26 cellular contexts compared by ENCODE assay signal in genomic region chr2:134558208-134558890, GRCh38.
DNase-seq lines count a peak whose midpoint lies in the region; ATAC-seq, FAIRE-seq and TF ChIP-seq lines count a peak whose summit lies in the region.
"Had no signal": no experiment of that assay in that cellular context is flagged by ENCODE, and none has a peak within 500 bp of the region (broad histone marks: within the 10 kb centered on the region; RNA-seq: fewer than 3 reads in every experiment).

No MANE protein-coding gene starts in this region.

- TF ChIP-seq EP300 in ovary (IDR thresholded peaks at IDR 0.05): no peak

- no peaks in the 10 kb centered on the region for H3K4me1 ChIP-seq in ovary (ENCODE audit: insufficient read depth)
- H3K4me1 ChIP-seq: left ventricle myocardium inferior, SJSA1 had no signal

- 66 to 75% (median 67%) methylated on average over 7 of the region's 7 CpGs for WGBS in ovary, 3 donors

- peak; percentile 91 for FAIRE-seq in islet of Langerhans (lab: Jason Lieb, UNC)
- FAIRE-seq: K562 had no signal

- no peak for TF ChIP-seq CTCF in ovary (IDR thresholded peaks at IDR 0.05)

- intact Hi-C loops in ovary (cut with DNase I): no loop called here

- DNase-seq in DMS 273 (lab: John Stamatoyannopoulos, UW; ENCODE audit: unreplicated experiment) (peak; percentile 26), DMS 273 treated with DMSO at 0.1 percent for 48 hours (lab: John Stamatoyannopoulos, UW) (no peak), NCI-H146 (lab: John Stamatoyannopoulos, UW) (peak; percentile 98), NCI-H748 (lab: John Stamatoyannopoulos, UW; ENCODE audit: unreplicated experiment) (peak; percentile 94), ovary (no peak)
- DNase-seq in activated CD4-positive, alpha-beta T cell treated with anti-CD3 and anti-CD28 coated beads, Interleukin-2, amount 50 U/mL, for 48 hours: no peak
- DNase-seq: activated CD4-positive, alpha-beta T cell treated with anti-CD3 and anti-CD28 coated beads, Interleukin-2, amount 50 U/mL, for 4 hours; activated CD4-positive, CD25-positive, alpha-beta regulatory T cell; activated naive CD4-positive, alpha-beta T cell treated with anti-CD3 and anti-CD28 coated beads, Interleukin-2, amount 50 U/mL, for 16 hours; AML-193; amniotic stem cell; CD4-positive, alpha-beta T cell; DMS79; islet precursor cell; left ventricle myocardium inferior; naive B cell; stimulated activated naive CD4-positive, alpha-beta T cell treated with Interleukin-2 at 50 U/mL for 16 hours; T-helper 1 cell had no signal

- no peaks in the 10 kb centered on the region for H3K36me3 ChIP-seq in ovary
- H3K36me3 ChIP-seq: left ventricle myocardium inferior, neutrophil, SJSA1 had no signal

- H3K27ac ChIP-seq in ovary: no peak overlapping the region
- H3K27ac ChIP-seq: 22Rv1, epithelial cell of prostate, left ventricle myocardium inferior, neutrophil, SJSA1 had no signal

- H3K9me3 ChIP-seq in ovary: no peaks in the 10 kb centered on the region
- H3K9me3 ChIP-seq: left ventricle myocardium inferior, neutrophil, SJSA1 had no signal

- ATAC-seq in HG02884 (IDR thresholded peaks at IDR 0.05; ENCODE audit: unreplicated experiment): no peak
- ATAC-seq: HCT116, K562 had no signal

- no peak for TF ChIP-seq POLR2A in ovary (IDR thresholded peaks at IDR 0.05)

- no peaks in the 10 kb centered on the region for H3K27me3 ChIP-seq in ovary
- H3K27me3 ChIP-seq: neutrophil, SJSA1 had no signal

- H3K4me3 ChIP-seq in ovary: no peak overlapping the region
- H3K4me3 ChIP-seq: K562, left ventricle myocardium inferior, SJSA1 had no signal

Comparison
In these comparisons a context has a peak if more than half of its experiments do, and no peak if none do; other contexts are left out.
1. DNase-seq: peak in DMS 273 (single experiment), NCI-H146 (single experiment) and NCI-H748 (single experiment); none in DMS 273 treated with DMSO at 0.1 percent for 48 hours (single experiment), activated CD4-positive, alpha-beta T cell treated with anti-CD3 and anti-CD28 coated beads, Interleukin-2, amount 50 U/mL, for 48 hours (0 of 2) and ovary (0 of 5).